In genomic region chr11:57641426-57641825, GRCh38 we compare ENCODE assay signal across 6 cellular contexts. TPM values are rescaled to one million over a fixed set of nuclear protein-coding genes. Genes with fewer than 3 reads are reported as not detected.
DNase-seq lines count a peak whose midpoint lies in the region; ATAC-seq and TF ChIP-seq lines count a peak whose summit lies in the region.

No MANE protein-coding gene starts in this region.

- no peaks in the 10 kb centered on the region for H3K9me3 Mint-ChIP-seq in T-cell

- CTCF ChIA-PET in T-cell (lab: Charles Lee), result interaction anchor here (0.6 to 4.9 kb wide), 26 partner anchors 11 to 1613 kb away, joined by 3 to 51 read pairs (median 6); partner anchors contain the start of gene UBE2L6 (in 2 of the 2)

- POLR2A ChIA-PET in T-cell (lab: Charles Lee), result interaction anchor here (0.5 to 1.2 kb wide), 3 partner anchors 158 to 296 kb away, joined by 3 to 8 read pairs (median 5); no protein-coding TSS in a partner anchor

- no peak overlapping the region for H3K27ac Mint-ChIP-seq in T-cell

- H3K4me3 ChIP-seq in left lung, result no peak overlapping the region

- TF ChIP-seq CTCF in left lung (IDR thresholded peaks at IDR 0.05), result peak; percentile 39 to 52

- peak; percentile 60 for DNase-seq in CD1c-positive myeloid dendritic cell (ENCODE audit: extremely low spot score)
- DNase-seq in HT1080 (ENCODE audit: low read depth), result peak; percentile 61
- no peak for DNase-seq in T-cell
- no peak for DNase-seq in left lung
- no peak for DNase-seq in COLO668 (lab: John Stamatoyannopoulos, UW; ENCODE audit: unreplicated experiment)

- no peak overlapping the region for H3K4me3 Mint-ChIP-seq in T-cell

- ATAC-seq in T-cell (replicated peaks in 1 of 4) (peak; percentile 31 to 43 (median 40)), left lung (peak; percentile 30), HG02678 (IDR thresholded peaks at IDR 0.05; ENCODE audit: unreplicated experiment) (no peak)

- H3K4me1 ChIP-seq in left lung, result peaks cover 36 to 57% of the 10 kb centered on the region in 2 donors

- H3K36me3 ChIP-seq in left lung, result no peaks in the 10 kb centered on the region

- H3K4me1 Mint-ChIP-seq in T-cell, result peaks cover 19 to 27% (median 22%) of the 10 kb centered on the region in 3 donors

- H3K9me3 ChIP-seq in left lung, result no peaks in the 10 kb centered on the region

- no peak overlapping the region for H3K27ac ChIP-seq in left lung

- intact Hi-C loops in left lung (cut with DNase I), result loop anchor here in 1 of 2 donors (5.0 kb wide), 1 partner anchor 74 kb away; the partner anchor contains the start of gene UBE2L6

- peaks cover 0 to 52% of the 10 kb centered on the region in 2 donors for H3K27me3 ChIP-seq in left lung

- no peaks in the 10 kb centered on the region for H3K36me3 Mint-ChIP-seq in T-cell

- H3K27me3 Mint-ChIP-seq in T-cell, result peaks cover 14 to 52% of the 10 kb centered on the region in 2 donors

RNA-seq across cellular contexts. Expression of gene YPEL4, which starts 8.3 kb away (rescaled TPM):
- total RNA-seq in HT1080 (2014; rRNA removed; shearing (Covaris generic)), result 0.42 and 0.84 TPM in 2 replicates
- 0.45 and 0.66 TPM in 2 replicates for polyA plus RNA-seq in HT1080 (2015; cell fraction: cytosol; rRNA removed)
- polyA plus RNA-seq in HT1080 (2015; cell fraction: nucleus; rRNA removed), result 1.9 and 2.7 TPM in 2 replicates
- total RNA-seq in T-cell, result 10 to 100 TPM in 3 of 5 donors, 1 to 10 TPM in 2; 1.8 to 13.5 (median 11.1) TPM
- 1 to 10 TPM; 1.2 to 2.3 TPM for total RNA-seq in left lung

RNA-seq across cellular contexts. Expression of gene CLP1, which starts 16.1 kb away (rescaled TPM):
- 41.5 and 42.9 TPM in 2 replicates for total RNA-seq in HT1080 (2014; rRNA removed; shearing (Covaris generic))
- 23.8 and 27.2 TPM in 2 replicates for polyA plus RNA-seq in HT1080 (2015; cell fraction: cytosol; rRNA removed)
- 36.9 and 40.1 TPM in 2 replicates for polyA plus RNA-seq in HT1080 (2015; cell fraction: nucleus; rRNA removed)
- 10 to 100 TPM; 14.3 to 16.0 (median 14.5) TPM for total RNA-seq in T-cell
- total RNA-seq in left lung, result 10 to 100 TPM; 10.1 to 13.1 TPM

RNA-seq across cellular contexts. Expression of gene ZDHHC5, which starts 26.5 kb away (rescaled TPM):
- total RNA-seq in HT1080 (2014; rRNA removed; shearing (Covaris generic)), result 36.9 and 59.0 TPM in 2 replicates
- polyA plus RNA-seq in HT1080 (2015; cell fraction: cytosol; rRNA removed), result 53.8 and 54.6 TPM in 2 replicates
- 72.7 and 73.3 TPM in 2 replicates for polyA plus RNA-seq in HT1080 (2015; cell fraction: nucleus; rRNA removed)
- total RNA-seq in T-cell (10 to 100 TPM; 57.3 to 67.2 (median 60.7) TPM), left lung (10 to 100 TPM; 69.9 to 83.6 TPM)

RNA-seq across cellular contexts. Expression of gene SERPING1, which starts 43.9 kb away (rescaled TPM):
- not detected in 2 replicates for total RNA-seq in HT1080 (2014; rRNA removed; shearing (Covaris generic))
- polyA plus RNA-seq in HT1080 (2015; cell fraction: cytosol; rRNA removed), result 0.05 TPM in 1 of 2 replicates, not detected in the other
- polyA plus RNA-seq in HT1080 (2015; cell fraction: nucleus; rRNA removed), result not detected in 2 replicates
- 1 to 10 TPM in 3 of 5 donors, not detected in 2; 1.5 to 2.8 (median 1.9) TPM for total RNA-seq in T-cell
- total RNA-seq in left lung, result 100 to 1,000 TPM; 195 to 329 TPM

Comparison
In these comparisons a context has a peak if more than half of its experiments do, and no peak if none do; other contexts are left out.
1. DNase-seq: peak in CD1c-positive myeloid dendritic cell (single experiment) and HT1080 (single experiment); none in T-cell (0 of 34), left lung (0 of 2) and COLO668 (single experiment).